Comparison of ENCODE assay signal across 1 cellular context in genomic region chr2:77604953-77605947, GRCh38.
TF ChIP-seq lines count a peak whose summit lies in the region.

No MANE protein-coding gene starts in this region.

TF ChIP-seq in HepG2, 621 proteins besides CTCF, POLR2A, EP300 and RAD21 (continued from another document and continues in another):
- TF ChIP-seq, protein P1, sequence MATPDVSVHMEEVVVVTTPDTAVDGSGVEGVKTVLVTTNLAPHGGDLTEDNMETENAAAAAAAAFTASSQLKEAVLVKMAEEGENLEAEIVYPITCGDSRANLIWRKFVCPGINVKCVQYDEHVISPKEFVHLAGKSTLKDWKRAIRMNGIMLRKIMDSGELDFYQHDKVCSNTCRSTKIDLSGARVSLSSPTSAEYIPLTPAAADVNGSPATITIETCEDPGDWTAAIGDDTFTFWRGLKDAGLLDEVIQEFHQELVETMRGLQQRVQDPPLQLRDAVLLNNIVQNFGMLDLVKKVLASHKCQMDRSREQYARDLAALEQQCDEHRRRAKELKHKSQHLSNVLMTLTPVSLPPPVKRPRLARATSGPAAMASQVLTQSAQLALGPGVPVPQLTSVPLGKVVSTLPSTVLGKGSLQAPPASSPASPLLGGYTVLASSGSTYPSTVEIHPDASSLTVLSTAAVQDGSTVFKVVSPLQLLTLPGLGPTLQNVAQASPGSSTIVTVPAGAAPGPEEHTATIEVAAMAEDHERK (CRISPR knock-in tag; IDR thresholded peaks at IDR 0.05; ENCODE audit: low read depth) = no peak
- TF ChIP-seq HHEX (CRISPR knock-in tag; IDR thresholded peaks at IDR 0.05) = 0 out of 2 replicates have a peak, but pooled peaks have one; percentile 42
- TF ChIP-seq, protein P2, sequence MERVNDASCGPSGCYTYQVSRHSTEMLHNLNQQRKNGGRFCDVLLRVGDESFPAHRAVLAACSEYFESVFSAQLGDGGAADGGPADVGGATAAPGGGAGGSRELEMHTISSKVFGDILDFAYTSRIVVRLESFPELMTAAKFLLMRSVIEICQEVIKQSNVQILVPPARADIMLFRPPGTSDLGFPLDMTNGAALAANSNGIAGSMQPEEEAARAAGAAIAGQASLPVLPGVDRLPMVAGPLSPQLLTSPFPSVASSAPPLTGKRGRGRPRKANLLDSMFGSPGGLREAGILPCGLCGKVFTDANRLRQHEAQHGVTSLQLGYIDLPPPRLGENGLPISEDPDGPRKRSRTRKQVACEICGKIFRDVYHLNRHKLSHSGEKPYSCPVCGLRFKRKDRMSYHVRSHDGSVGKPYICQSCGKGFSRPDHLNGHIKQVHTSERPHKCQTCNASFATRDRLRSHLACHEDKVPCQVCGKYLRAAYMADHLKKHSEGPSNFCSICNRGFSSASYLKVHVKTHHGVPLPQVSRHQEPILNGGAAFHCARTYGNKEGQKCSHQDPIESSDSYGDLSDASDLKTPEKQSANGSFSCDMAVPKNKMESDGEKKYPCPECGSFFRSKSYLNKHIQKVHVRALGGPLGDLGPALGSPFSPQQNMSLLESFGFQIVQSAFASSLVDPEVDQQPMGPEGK (CRISPR knock-in tag; IDR thresholded peaks at IDR 0.05) = no peak
- TF ChIP-seq SP1 (IDR thresholded peaks at IDR 0.05) = no peak
- no peak for TF ChIP-seq SP1 (CRISPR knock-in tag; IDR thresholded peaks at IDR 0.05)
- TF ChIP-seq, protein P3, sequence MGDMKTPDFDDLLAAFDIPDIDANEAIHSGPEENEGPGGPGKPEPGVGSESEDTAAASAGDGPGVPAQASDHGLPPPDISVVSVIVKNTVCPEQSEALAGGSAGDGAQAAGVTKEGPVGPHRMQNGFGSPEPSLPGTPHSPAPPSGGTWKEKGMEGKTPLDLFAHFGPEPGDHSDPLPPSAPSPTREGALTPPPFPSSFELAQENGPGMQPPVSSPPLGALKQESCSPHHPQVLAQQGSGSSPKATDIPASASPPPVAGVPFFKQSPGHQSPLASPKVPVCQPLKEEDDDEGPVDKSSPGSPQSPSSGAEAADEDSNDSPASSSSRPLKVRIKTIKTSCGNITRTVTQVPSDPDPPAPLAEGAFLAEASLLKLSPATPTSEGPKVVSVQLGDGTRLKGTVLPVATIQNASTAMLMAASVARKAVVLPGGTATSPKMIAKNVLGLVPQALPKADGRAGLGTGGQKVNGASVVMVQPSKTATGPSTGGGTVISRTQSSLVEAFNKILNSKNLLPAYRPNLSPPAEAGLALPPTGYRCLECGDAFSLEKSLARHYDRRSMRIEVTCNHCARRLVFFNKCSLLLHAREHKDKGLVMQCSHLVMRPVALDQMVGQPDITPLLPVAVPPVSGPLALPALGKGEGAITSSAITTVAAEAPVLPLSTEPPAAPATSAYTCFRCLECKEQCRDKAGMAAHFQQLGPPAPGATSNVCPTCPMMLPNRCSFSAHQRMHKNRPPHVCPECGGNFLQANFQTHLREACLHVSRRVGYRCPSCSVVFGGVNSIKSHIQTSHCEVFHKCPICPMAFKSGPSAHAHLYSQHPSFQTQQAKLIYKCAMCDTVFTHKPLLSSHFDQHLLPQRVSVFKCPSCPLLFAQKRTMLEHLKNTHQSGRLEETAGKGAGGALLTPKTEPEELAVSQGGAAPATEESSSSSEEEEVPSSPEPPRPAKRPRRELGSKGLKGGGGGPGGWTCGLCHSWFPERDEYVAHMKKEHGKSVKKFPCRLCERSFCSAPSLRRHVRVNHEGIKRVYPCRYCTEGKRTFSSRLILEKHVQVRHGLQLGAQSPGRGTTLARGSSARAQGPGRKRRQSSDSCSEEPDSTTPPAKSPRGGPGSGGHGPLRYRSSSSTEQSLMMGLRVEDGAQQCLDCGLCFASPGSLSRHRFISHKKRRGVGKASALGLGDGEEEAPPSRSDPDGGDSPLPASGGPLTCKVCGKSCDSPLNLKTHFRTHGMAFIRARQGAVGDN (CRISPR knock-in tag; IDR thresholded peaks at IDR 0.05) = no peak
- peak; percentile 91; the same call in 1 of the 2 replicates for TF ChIP-seq GATA4 (IDR thresholded peaks at IDR 0.05; ENCODE audit: borderline replicate concordance, low read depth)
- no peak for TF ChIP-seq THAP7 (CRISPR knock-in tag; IDR thresholded peaks at IDR 0.05)
- TF ChIP-seq CREB1 (IDR thresholded peaks at IDR 0.05) = no peak
- no peak for TF ChIP-seq CREB1 (CRISPR knock-in tag; IDR thresholded peaks at IDR 0.05)
- TF ChIP-seq, protein P4, sequence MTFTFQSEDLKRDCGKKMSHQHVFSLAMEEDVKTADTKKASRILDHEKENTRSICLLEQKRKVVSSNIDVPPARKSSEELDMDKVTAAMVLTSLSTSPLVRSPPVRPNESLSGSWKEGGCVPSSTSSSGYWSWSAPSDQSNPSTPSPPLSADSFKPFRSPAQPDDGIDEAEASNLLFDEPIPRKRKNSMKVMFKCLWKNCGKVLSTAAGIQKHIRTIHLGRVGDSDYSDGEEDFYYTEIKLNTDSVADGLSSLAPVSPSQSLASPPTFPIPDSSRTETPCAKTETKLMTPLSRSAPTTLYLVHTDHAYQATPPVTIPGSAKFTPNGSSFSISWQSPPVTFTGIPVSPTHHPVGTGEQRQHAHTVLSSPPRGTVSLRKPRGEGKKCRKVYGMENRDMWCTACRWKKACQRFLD (CRISPR knock-in tag; IDR thresholded peaks at IDR 0.05; ENCODE audit: borderline replicate concordance) = no peak
- no peak for TF ChIP-seq HES4 (CRISPR knock-in tag; IDR thresholded peaks at IDR 0.05; ENCODE audit: borderline replicate concordance)
- TF ChIP-seq NFIC (IDR thresholded peaks at IDR 0.05; ENCODE audit: low read length) = peak; percentile 52; the same call in 1 of the 2 replicates
- TF ChIP-seq SSRP1 (CRISPR knock-in tag; IDR thresholded peaks at IDR 0.05) = no peak
- TF ChIP-seq SIN3A (IDR thresholded peaks at IDR 0.05; ENCODE audit: borderline replicate concordance, low read depth, low read length) = no peak
- TF ChIP-seq, protein P5, sequence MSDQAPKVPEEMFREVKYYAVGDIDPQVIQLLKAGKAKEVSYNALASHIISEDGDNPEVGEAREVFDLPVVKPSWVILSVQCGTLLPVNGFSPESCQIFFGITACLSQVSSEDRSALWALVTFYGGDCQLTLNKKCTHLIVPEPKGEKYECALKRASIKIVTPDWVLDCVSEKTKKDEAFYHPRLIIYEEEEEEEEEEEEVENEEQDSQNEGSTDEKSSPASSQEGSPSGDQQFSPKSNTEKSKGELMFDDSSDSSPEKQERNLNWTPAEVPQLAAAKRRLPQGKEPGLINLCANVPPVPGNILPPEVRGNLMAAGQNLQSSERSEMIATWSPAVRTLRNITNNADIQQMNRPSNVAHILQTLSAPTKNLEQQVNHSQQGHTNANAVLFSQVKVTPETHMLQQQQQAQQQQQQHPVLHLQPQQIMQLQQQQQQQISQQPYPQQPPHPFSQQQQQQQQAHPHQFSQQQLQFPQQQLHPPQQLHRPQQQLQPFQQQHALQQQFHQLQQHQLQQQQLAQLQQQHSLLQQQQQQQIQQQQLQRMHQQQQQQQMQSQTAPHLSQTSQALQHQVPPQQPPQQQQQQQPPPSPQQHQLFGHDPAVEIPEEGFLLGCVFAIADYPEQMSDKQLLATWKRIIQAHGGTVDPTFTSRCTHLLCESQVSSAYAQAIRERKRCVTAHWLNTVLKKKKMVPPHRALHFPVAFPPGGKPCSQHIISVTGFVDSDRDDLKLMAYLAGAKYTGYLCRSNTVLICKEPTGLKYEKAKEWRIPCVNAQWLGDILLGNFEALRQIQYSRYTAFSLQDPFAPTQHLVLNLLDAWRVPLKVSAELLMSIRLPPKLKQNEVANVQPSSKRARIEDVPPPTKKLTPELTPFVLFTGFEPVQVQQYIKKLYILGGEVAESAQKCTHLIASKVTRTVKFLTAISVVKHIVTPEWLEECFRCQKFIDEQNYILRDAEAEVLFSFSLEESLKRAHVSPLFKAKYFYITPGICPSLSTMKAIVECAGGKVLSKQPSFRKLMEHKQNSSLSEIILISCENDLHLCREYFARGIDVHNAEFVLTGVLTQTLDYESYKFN (CRISPR knock-in tag; conservative IDR thresholded peaks at IDR 0.05) = peak; percentile 75
- TF ChIP-seq FOXC1 (CRISPR knock-in tag; IDR thresholded peaks at IDR 0.05; ENCODE audit: borderline replicate concordance) = no peak
- TF ChIP-seq ZNF264 (CRISPR knock-in tag; IDR thresholded peaks at IDR 0.05) = no peak
- no peak for TF ChIP-seq HIVEP1 (CRISPR knock-in tag; IDR thresholded peaks at IDR 0.05)
- no peak for TF ChIP-seq THYN1 (CRISPR knock-in tag; IDR thresholded peaks at IDR 0.05; ENCODE audit: borderline replicate concordance, low read depth)
- no peak for TF ChIP-seq MYC (CRISPR knock-in tag; IDR thresholded peaks at IDR 0.05; ENCODE audit: borderline replicate concordance)
- TF ChIP-seq, protein P6, sequence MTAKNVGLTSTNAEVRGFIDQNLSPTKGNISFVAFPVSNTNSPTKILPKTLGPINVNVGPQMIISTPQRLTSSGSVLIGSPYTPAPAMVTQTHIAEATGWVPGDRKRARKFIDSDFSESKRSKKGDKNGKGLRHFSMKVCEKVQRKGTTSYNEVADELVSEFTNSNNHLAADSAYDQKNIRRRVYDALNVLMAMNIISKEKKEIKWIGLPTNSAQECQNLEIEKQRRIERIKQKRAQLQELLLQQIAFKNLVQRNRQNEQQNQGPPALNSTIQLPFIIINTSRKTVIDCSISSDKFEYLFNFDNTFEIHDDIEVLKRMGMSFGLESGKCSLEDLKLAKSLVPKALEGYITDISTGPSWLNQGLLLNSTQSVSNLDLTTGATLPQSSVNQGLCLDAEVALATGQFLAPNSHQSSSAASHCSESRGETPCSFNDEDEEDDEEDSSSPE (CRISPR knock-in tag; IDR thresholded peaks at IDR 0.05) = no peak
- no peak for TF ChIP-seq RNF219 (CRISPR knock-in tag; IDR thresholded peaks at IDR 0.05)
- TF ChIP-seq ZNF609 (CRISPR knock-in tag; IDR thresholded peaks at IDR 0.05; ENCODE audit: borderline replicate concordance) = peak; percentile 95
- TF ChIP-seq ZNF3 (CRISPR knock-in tag; IDR thresholded peaks at IDR 0.05) = no peak
- TF ChIP-seq ZC3H13 (CRISPR knock-in tag; IDR thresholded peaks at IDR 0.05) = no peak
- no peak for TF ChIP-seq ZNF737 (CRISPR knock-in tag; IDR thresholded peaks at IDR 0.05; ENCODE audit: borderline replicate concordance)
- TF ChIP-seq MATR3 (CRISPR knock-in tag; IDR thresholded peaks at IDR 0.05) = no peak
- TF ChIP-seq GLMP (CRISPR knock-in tag; IDR thresholded peaks at IDR 0.05; ENCODE audit: borderline replicate concordance) = no peak
- TF ChIP-seq SUZ12 (IDR thresholded peaks at IDR 0.05; ENCODE audit: low read depth, low read length) = no peak
- no peak for TF ChIP-seq ISX (CRISPR knock-in tag; conservative IDR thresholded peaks at IDR 0.05)
- TF ChIP-seq, protein P7, sequence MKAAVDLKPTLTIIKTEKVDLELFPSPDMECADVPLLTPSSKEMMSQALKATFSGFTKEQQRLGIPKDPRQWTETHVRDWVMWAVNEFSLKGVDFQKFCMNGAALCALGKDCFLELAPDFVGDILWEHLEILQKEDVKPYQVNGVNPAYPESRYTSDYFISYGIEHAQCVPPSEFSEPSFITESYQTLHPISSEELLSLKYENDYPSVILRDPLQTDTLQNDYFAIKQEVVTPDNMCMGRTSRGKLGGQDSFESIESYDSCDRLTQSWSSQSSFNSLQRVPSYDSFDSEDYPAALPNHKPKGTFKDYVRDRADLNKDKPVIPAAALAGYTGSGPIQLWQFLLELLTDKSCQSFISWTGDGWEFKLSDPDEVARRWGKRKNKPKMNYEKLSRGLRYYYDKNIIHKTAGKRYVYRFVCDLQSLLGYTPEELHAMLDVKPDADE (CRISPR knock-in tag; IDR thresholded peaks at IDR 0.05) = no peak
